Comparison of ENCODE assay signal across 27 cellular contexts in the genomic region with DNA sequence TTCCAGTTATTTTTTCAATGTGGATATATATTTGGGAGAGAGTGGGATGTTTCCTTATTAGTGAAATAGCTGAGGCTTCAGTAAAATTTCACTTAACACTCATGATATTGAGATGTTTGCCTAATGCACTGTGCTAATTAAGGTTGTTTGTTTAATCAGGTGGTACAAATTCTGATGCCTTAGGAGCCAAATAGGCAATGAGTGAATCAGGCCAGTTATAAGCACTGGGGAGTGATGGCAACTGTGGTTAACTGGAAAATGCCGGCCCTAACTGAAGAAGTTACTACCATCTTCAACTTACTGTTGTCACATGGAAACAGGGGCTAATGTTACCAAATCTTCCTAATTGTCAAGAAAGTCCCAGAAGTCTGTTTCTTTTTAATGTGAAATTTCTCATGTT. TPM values are rescaled to one million over a fixed set of nuclear protein-coding genes. Genes with fewer than 3 reads are reported as not detected.
A peak's percentile ranks its signal among the peaks of the same experiment; 100 is the strongest.
DNase-seq lines count a peak whose midpoint lies in the region; ATAC-seq and TF ChIP-seq lines count a peak whose summit lies in the region.
"Had no signal": no experiment of that assay in that cellular context is flagged by ENCODE, and none has a peak within 500 bp of the region (broad histone marks: within the 10 kb centered on the region; RNA-seq: fewer than 3 reads in every experiment).

No MANE protein-coding gene starts in this region.

- no peaks in the 10 kb centered on the region for H3K9me2 ChIP-seq in MM.1S (replicated peaks; ENCODE audit: insufficient read depth, low read length)

- no peaks in the 10 kb centered on the region for H3K36me3 ChIP-seq in A673 (ENCODE audit: insufficient read depth, low read length, poor library complexity, severe bottlenecking)
- H3K36me3 ChIP-seq in psoas muscle (ENCODE audit: insufficient read depth in 1 of 2, low read depth in 1 of 2): peaks cover 0 to 4% of the 10 kb centered on the region in 2 donors
- H3K36me3 ChIP-seq in stomach: peaks cover 0 to 4% (median 0%) of the 10 kb centered on the region in 4 donors
- H3K36me3 ChIP-seq in MM.1S (replicated peaks; ENCODE audit: insufficient read depth, low read length): no peaks in the 10 kb centered on the region
- H3K36me3 ChIP-seq: Peyer's patch, upper lobe of right lung had no signal

- no peaks in the 10 kb centered on the region for H3K27me3 ChIP-seq in A673 (replicated peaks; ENCODE audit: insufficient read depth, low read depth, low read length, poor library complexity)
- no peaks in the 10 kb centered on the region for H3K27me3 ChIP-seq in psoas muscle (ENCODE audit: insufficient read depth in 3 of 3, low read length in 2 of 3)
- no peaks in the 10 kb centered on the region for H3K27me3 ChIP-seq in stomach
- H3K27me3 ChIP-seq in MM.1S (replicated peaks; ENCODE audit: insufficient read depth, low read length): no peaks in the 10 kb centered on the region
- H3K27me3 ChIP-seq: MG63, Peyer's patch, SJCRH30, upper lobe of right lung had no signal

- CTCF ChIA-PET in A673 (lab: Charles Lee): no interaction called here

- H3K9me3 Mint-ChIP-seq in HFFc6: no peaks in the 10 kb centered on the region
- H3K9me3 Mint-ChIP-seq: activated naive CD8-positive, alpha-beta T cell treated with anti-CD3 and anti-CD28 coated beads for 36 hours; central memory CD8-positive, alpha-beta T cell had no signal

- H4K20me1 ChIP-seq in MM.1S (ENCODE audit: insufficient read depth, low read length): no peaks in the 10 kb centered on the region

- no peaks in the 10 kb centered on the region for H3K79me2 ChIP-seq in MM.1S (ENCODE audit: low read length)

- peaks cover 3% of the 10 kb centered on the region; the same call in 1 of the 2 replicates for H3K27me3 Mint-ChIP-seq in HFFc6 (ENCODE audit: insufficient read depth)
- H3K27me3 Mint-ChIP-seq: activated naive CD8-positive, alpha-beta T cell treated with anti-CD3 and anti-CD28 coated beads for 36 hours; central memory CD8-positive, alpha-beta T cell had no signal

- H3K4me1 ChIP-seq in A673 (ENCODE audit: insufficient read depth, low read length, poor library complexity, severe bottlenecking): peaks cover 73% of the 10 kb centered on the region
- H3K4me1 ChIP-seq in psoas muscle: peaks cover 73% of the 10 kb centered on the region
- H3K4me1 ChIP-seq in stomach: peaks cover 0 to 80% (median 42%) of the 10 kb centered on the region in 4 donors
- H3K4me1 ChIP-seq in MM.1S (ENCODE audit: low read length): peaks cover 8% of the 10 kb centered on the region; the same call in 1 of the 2 replicates

- H3K4me3 ChIP-seq in A673 (ENCODE audit: low read depth, low read length, poor library complexity, severe bottlenecking): no peak overlapping the region
- no peak overlapping the region for H3K4me3 ChIP-seq in coronary artery
- H3K4me3 ChIP-seq in psoas muscle: no peak overlapping the region
- H3K4me3 ChIP-seq in stomach: no peak overlapping the region
- no peak overlapping the region for H3K4me3 ChIP-seq in MM.1S (ENCODE audit: low read length)
- H3K4me3 ChIP-seq: GM12878, MG63, Peyer's patch, SJCRH30, upper lobe of right lung had no signal

- WGBS in psoas muscle, 3 donors: 74 to 93% (median 85%) methylated on average over 1 of the region's 1 CpG
- WGBS in stomach, 5 donors: 76 to 98% (median 85%) methylated on average over 1 of the region's 1 CpG

- no peaks in the 10 kb centered on the region for H3F3A ChIP-seq in MM.1S (ENCODE audit: insufficient read depth, low read length)

- no TSS peak for BruUV-seq in A673 (replicated peaks; lab: Mats Ljungman, UMichigan)

- H3K36me3 Mint-ChIP-seq in HFFc6 (ENCODE audit: low read depth): peaks cover 41% of the 10 kb centered on the region
- H3K36me3 Mint-ChIP-seq: activated naive CD8-positive, alpha-beta T cell treated with anti-CD3 and anti-CD28 coated beads for 36 hours had no signal

- DNase-seq in A673 (ENCODE audit: low spot score): no peak
- no peak for DNase-seq in HFFc6
- no peak for DNase-seq in coronary artery (ENCODE audit: low spot score)
- no peak for DNase-seq in psoas muscle
- no peak for DNase-seq in stomach
- DNase-seq in cerebellar cortex (ENCODE audit: low spot score): no peak
- DNase-seq in MM.1S: no peak
- no peak for DNase-seq in AG20443 (ENCODE audit: low spot score)
- DNase-seq: activated CD4-positive, CD25-positive, alpha-beta regulatory T cell treated with anti-CD3 and anti-CD28 coated beads, Interleukin-2, amount 50 U/mL, for 72 hours; activated CD8-positive, alpha-beta T cell treated with anti-CD3 and anti-CD28 coated beads, Interleukin-2, amount 10 ng/mL, durations not matched to agents 7 days and 5 days; activated effector memory CD4-positive, alpha-beta T cell treated with Interleukin-2 at 50 U/mL for 16 hours; activated naive CD8-positive, alpha-beta T cell treated with anti-CD3 and anti-CD28 coated beads for 36 hours; activated T-cell treated with anti-CD3 and anti-CD28 coated beads for 4 hours; C1 segment of cervical spinal cord; Calu3; MG63; NCI-H1436 treated with DMSO at 0.1 percent for 48 hours; NCI-H510A; Peyer's patch; posterior cingulate gyrus; stimulated activated CD8-positive, alpha-beta memory T cell treated with anti-CD3 and anti-CD28 coated beads, Interleukin-4, amount 100 ng/mL, for 48 hours; upper lobe of right lung had no signal

- H2AFZ ChIP-seq in MM.1S (ENCODE audit: low read length): no peak overlapping the region

- H3K9ac ChIP-seq in MM.1S (ENCODE audit: low read length): no peak overlapping the region

- no peak overlapping the region for H3K4me2 ChIP-seq in MM.1S (ENCODE audit: low read depth, low read length)

- H3K4me1 Mint-ChIP-seq in HFFc6 (ENCODE audit: low read depth): peaks cover 78% of the 10 kb centered on the region

- H3K27ac Mint-ChIP-seq in HFFc6: peak overlapping the region; percentile 76
- H3K27ac Mint-ChIP-seq: activated CD8-positive, alpha-beta T cell treated with anti-CD3 and anti-CD28 coated beads, Interleukin-2, amount 10 ng/mL, durations not matched to agents 7 days and 5 days; activated naive CD8-positive, alpha-beta T cell treated with anti-CD3 and anti-CD28 coated beads for 36 hours had no signal

- peak overlapping the region; percentile 32 for H3K27ac ChIP-seq in A673 (ENCODE audit: low read depth, low read length, poor library complexity, severe bottlenecking)
- H3K27ac ChIP-seq in coronary artery: peak overlapping the region; percentile 23 to 69
- peak overlapping the region; percentile 60 for H3K27ac ChIP-seq in psoas muscle
- H3K27ac ChIP-seq in stomach: no peak overlapping the region
- no peak overlapping the region for H3K27ac ChIP-seq in MM.1S (ENCODE audit: low read length)
- H3K27ac ChIP-seq: Peyer's patch, SJCRH30, upper lobe of right lung had no signal

- no peak for TF ChIP-seq POLR2A in stomach (IDR thresholded peaks at IDR 0.05)

- no peak for TF ChIP-seq EP300 in stomach (IDR thresholded peaks at IDR 0.05)

- H3K4me3 Mint-ChIP-seq in HFFc6: no peak overlapping the region
- H3K4me3 Mint-ChIP-seq: activated CD8-positive, alpha-beta T cell treated with anti-CD3 and anti-CD28 coated beads, Interleukin-2, amount 10 ng/mL, durations not matched to agents 7 days and 5 days; activated naive CD8-positive, alpha-beta T cell treated with anti-CD3 and anti-CD28 coated beads for 36 hours; central memory CD8-positive, alpha-beta T cell had no signal

- H3K9me3 ChIP-seq in A673 (ENCODE audit: low read depth, low read length, poor library complexity, severe bottlenecking) (no peaks in the 10 kb centered on the region), psoas muscle (no peaks in the 10 kb centered on the region), stomach (no peaks in the 10 kb centered on the region), MM.1S (replicated peaks; ENCODE audit: insufficient read depth, low read length) (no peaks in the 10 kb centered on the region)
- H3K9me3 ChIP-seq: MG63, Peyer's patch, SJCRH30, upper lobe of right lung had no signal

- no peak for ATAC-seq in psoas muscle
- ATAC-seq: activated CD8-positive, alpha-beta T cell treated with anti-CD3 and anti-CD28 coated beads, Interleukin-2, amount 10 ng/mL, durations not matched to agents 7 days and 5 days; GM12878; HepG2; left lobe of liver had no signal

- no peak for TF ChIP-seq CTCF in A673 (conservative IDR thresholded peaks at IDR 0.05; ENCODE audit: low read depth, low read length)
- no peak for TF ChIP-seq CTCF in HFFc6 (IDR thresholded peaks at IDR 0.05)
- no peak for TF ChIP-seq CTCF in coronary artery (IDR thresholded peaks at IDR 0.05)
- no peak for TF ChIP-seq CTCF in psoas muscle (IDR thresholded peaks at IDR 0.05)
- TF ChIP-seq CTCF in stomach (IDR thresholded peaks at IDR 0.05): no peak
- no peak for TF ChIP-seq CTCF in MM.1S (IDR thresholded peaks at IDR 0.05; ENCODE audit: low read length)

- POLR2A ChIA-PET in A673 (lab: Charles Lee; ENCODE audit: low non-redundant PET): no interaction called here

- intact Hi-C loops in A673 (cut with micrococcal nuclease; ENCODE audit: unreplicated experiment): no loop called here
- intact Hi-C loops in psoas muscle (cut with DNase I): no loop called here
- intact Hi-C loops in stomach (cut with DNase I; ENCODE audit: low total_unique reads): no loop called here

RNA-seq across cellular contexts. Expression of a gene that starts 32.0 kb away (rescaled TPM):
- total RNA-seq in A673 (2021): 159 and 176 TPM in 2 replicates
- 100 to 1,000 TPM; 366 to 443 (median 406) TPM for total RNA-seq in HFFc6 (2021; fragmentation: NEBNext Ultra II Directional; extraction: Animal tissue kit (Norgen Biotek cat#: 25700))
- 100 to 1,000 TPM in 3 of 4 donors, 10 to 100 TPM in 1; 89.1 to 426 (median 179) TPM for total RNA-seq in psoas muscle
- 10 to 100 TPM; 54.5 to 93.2 (median 91.4) TPM for polyA plus RNA-seq in psoas muscle
- 100 to 1,000 TPM in 3 of 5 donors, 10 to 100 TPM in 2; 50.8 to 211 (median 107) TPM for total RNA-seq in stomach
- polyA plus RNA-seq in stomach: 10 to 100 TPM; 11.2 to 33.2 (median 13.4) TPM

Comparison
In these comparisons a context has a peak if more than half of its experiments do, and no peak if none do; other contexts are left out.
1. H3K27ac ChIP-seq: peak in A673 (single experiment), coronary artery (2 of 2) and psoas muscle (single experiment); none in stomach (0 of 5) and MM.1S (single experiment).